ENCODE assay signal across 1 cellular context in genomic region chr15:66269326-66270090, GRCh38.
TF ChIP-seq lines count a peak whose summit lies in the region.

No MANE protein-coding gene starts in this region.

TF ChIP-seq in K562, 482 proteins besides CTCF, POLR2A, EP300 and RAD21 (continued from another document and continues in another):
- no peak for TF ChIP-seq RAD51 (IDR thresholded peaks at IDR 0.05; ENCODE audit: borderline replicate concordance, low read depth)
- TF ChIP-seq ZNF584 (CRISPR knock-in tag; IDR thresholded peaks at IDR 0.05; ENCODE audit: low read depth) = no peak
- TF ChIP-seq, protein P1, sequence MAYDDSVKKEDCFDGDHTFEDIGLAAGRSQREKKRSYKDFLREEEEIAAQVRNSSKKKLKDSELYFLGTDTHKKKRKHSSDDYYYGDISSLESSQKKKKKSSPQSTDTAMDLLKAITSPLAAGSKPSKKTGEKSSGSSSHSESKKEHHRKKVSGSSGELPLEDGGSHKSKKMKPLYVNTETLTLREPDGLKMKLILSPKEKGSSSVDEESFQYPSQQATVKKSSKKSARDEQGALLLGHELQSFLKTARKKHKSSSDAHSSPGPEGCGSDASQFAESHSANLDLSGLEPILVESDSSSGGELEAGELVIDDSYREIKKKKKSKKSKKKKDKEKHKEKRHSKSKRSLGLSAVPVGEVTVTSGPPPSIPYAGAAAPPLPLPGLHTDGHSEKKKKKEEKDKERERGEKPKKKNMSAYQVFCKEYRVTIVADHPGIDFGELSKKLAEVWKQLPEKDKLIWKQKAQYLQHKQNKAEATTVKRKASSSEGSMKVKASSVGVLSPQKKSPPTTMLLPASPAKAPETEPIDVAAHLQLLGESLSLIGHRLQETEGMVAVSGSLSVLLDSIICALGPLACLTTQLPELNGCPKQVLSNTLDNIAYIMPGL (CRISPR knock-in tag; IDR thresholded peaks at IDR 0.05) = no peak
- no peak for TF ChIP-seq THRAP3 (IDR thresholded peaks at IDR 0.05; ENCODE audit: borderline replicate concordance)
- no peak for TF ChIP-seq ZNF277 (CRISPR knock-in tag; IDR thresholded peaks at IDR 0.05; ENCODE audit: borderline replicate concordance)
- no peak for TF ChIP-seq SMARCC2 (IDR thresholded peaks at IDR 0.05; ENCODE audit: low read depth)
- TF ChIP-seq, protein P2, sequence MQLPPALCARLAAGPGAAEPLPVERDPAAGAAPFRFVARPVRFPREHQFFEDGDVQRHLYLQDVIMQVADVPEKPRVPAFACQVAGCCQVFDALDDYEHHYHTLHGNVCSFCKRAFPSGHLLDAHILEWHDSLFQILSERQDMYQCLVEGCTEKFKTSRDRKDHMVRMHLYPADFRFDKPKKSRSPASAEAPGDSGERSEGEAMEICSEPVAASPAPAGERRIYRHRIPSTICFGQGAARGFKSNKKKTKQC (CRISPR knock-in tag; IDR thresholded peaks at IDR 0.05) = no peak
- TF ChIP-seq TRIM24 (IDR thresholded peaks at IDR 0.05) = no peak
- no peak for TF ChIP-seq GATAD2A (IDR thresholded peaks at IDR 0.05)
- no peak for TF ChIP-seq SMARCE1 (IDR thresholded peaks at IDR 0.05)
- TF ChIP-seq ELF4 (CRISPR knock-in tag; IDR thresholded peaks at IDR 0.05) = no peak
- peak; percentile 65; the same call in 1 of the 2 replicates for TF ChIP-seq L3MBTL2 (IDR thresholded peaks at IDR 0.05)
- TF ChIP-seq STAT5A (IDR thresholded peaks at IDR 0.05; ENCODE audit: borderline replicate concordance, low read length) = no peak
- TF ChIP-seq MYBL2 (IDR thresholded peaks at IDR 0.05; ENCODE audit: low read depth) = no peak
- no peak for TF ChIP-seq MYBL2 (CRISPR knock-in tag; IDR thresholded peaks at IDR 0.05; ENCODE audit: borderline replicate concordance)
- TF ChIP-seq SREBF2 (CRISPR knock-in tag; IDR thresholded peaks at IDR 0.05) = no peak
- TF ChIP-seq, protein P3, sequence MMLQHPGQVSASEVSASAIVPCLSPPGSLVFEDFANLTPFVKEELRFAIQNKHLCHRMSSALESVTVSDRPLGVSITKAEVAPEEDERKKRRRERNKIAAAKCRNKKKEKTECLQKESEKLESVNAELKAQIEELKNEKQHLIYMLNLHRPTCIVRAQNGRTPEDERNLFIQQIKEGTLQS (IDR thresholded peaks at IDR 0.05) = peak; percentile 43; the same call in 1 of the 2 replicates
- TF ChIP-seq, protein P3 (CRISPR knock-in tag; conservative IDR thresholded peaks at IDR 0.05) = no peak
- no peak for TF ChIP-seq POLR3G (IDR thresholded peaks at IDR 0.05; ENCODE audit: extremely low read depth, insufficient read length, insufficient replicate concordance)
- TF ChIP-seq HDAC1 (IDR thresholded peaks at IDR 0.05) = no peak
- TF ChIP-seq ZBTB26 (CRISPR knock-in tag; IDR thresholded peaks at IDR 0.05) = no peak
- no peak; the same call in 1 of the 2 replicates for TF ChIP-seq TEAD4 (IDR thresholded peaks at IDR 0.05; ENCODE audit: low read length)
- no peak for TF ChIP-seq TEAD4 (CRISPR knock-in tag; IDR thresholded peaks at IDR 0.05; ENCODE audit: borderline replicate concordance)
- no peak for TF ChIP-seq ZNF347 (CRISPR knock-in tag; IDR thresholded peaks at IDR 0.05; ENCODE audit: low read depth)
- no peak for TF ChIP-seq CUX1 (CRISPR knock-in tag; IDR thresholded peaks at IDR 0.05)
- TF ChIP-seq ZNF431 (CRISPR knock-in tag; IDR thresholded peaks at IDR 0.05) = no peak
- TF ChIP-seq ZNF444 (CRISPR knock-in tag; IDR thresholded peaks at IDR 0.05) = no peak
- TF ChIP-seq ZZZ3 (IDR thresholded peaks at IDR 0.05) = no peak
- no peak for TF ChIP-seq ZBTB34 (CRISPR knock-in tag; IDR thresholded peaks at IDR 0.05)
- TF ChIP-seq CBX1 (IDR thresholded peaks at IDR 0.05; ENCODE audit: low read depth) = no peak
- no peak for TF ChIP-seq RBM39 (optimal IDR thresholded peaks at IDR 0.05; ENCODE audit: low read depth, low read length)
- TF ChIP-seq ZNF395 (CRISPR knock-in tag; IDR thresholded peaks at IDR 0.05) = no peak
- TF ChIP-seq MECOM (CRISPR knock-in tag; IDR thresholded peaks at IDR 0.05) = peak; percentile 92
- TF ChIP-seq PYGO2 (tag; IDR thresholded peaks at IDR 0.05) = no peak
- TF ChIP-seq U2AF1 (optimal IDR thresholded peaks at IDR 0.05; ENCODE audit: low read depth, low read length) = no peak
- no peak for TF ChIP-seq ZNF133 (CRISPR knock-in tag; IDR thresholded peaks at IDR 0.05)
- no peak for TF ChIP-seq CREB1 (IDR thresholded peaks at IDR 0.05)
- no peak for TF ChIP-seq CREB1 (CRISPR knock-in tag; IDR thresholded peaks at IDR 0.05)
- no peak for TF ChIP-seq RBM34 (IDR thresholded peaks at IDR 0.05; ENCODE audit: borderline replicate concordance, insufficient read depth, low read length)
- no peak for TF ChIP-seq ZNF318 (IDR thresholded peaks at IDR 0.05; ENCODE audit: borderline replicate concordance in 1 of 2, low read depth in 1 of 2)
- no peak for TF ChIP-seq TOE1 (IDR thresholded peaks at IDR 0.05; ENCODE audit: borderline replicate concordance)
- TF ChIP-seq TOE1 (CRISPR knock-in tag; IDR thresholded peaks at IDR 0.05; ENCODE audit: borderline replicate concordance, low read depth) = no peak
- no peak for TF ChIP-seq SOX6 (IDR thresholded peaks at IDR 0.05)
